ENCODE assay signal across 1 cellular context in genomic region chr5:103258957-103259704, GRCh38.
TF ChIP-seq lines count a peak whose summit lies in the region.

No MANE protein-coding gene starts in this region.

TF ChIP-seq in K562, 482 proteins besides CTCF, POLR2A, EP300 and RAD21 (continued from another document and continues in another):
- TF ChIP-seq RREB1 (CRISPR knock-in tag; IDR thresholded peaks at IDR 0.05) (no peak), CBX3 (IDR thresholded peaks at IDR 0.05; ENCODE audit: borderline replicate concordance in 1 of 2, low read length in 2 of 2) (no peak; a peak in 1 of 3 replicates), JUNB (CRISPR knock-in tag; conservative IDR thresholded peaks at IDR 0.05) (no peak), CSDE1 (IDR thresholded peaks at IDR 0.05) (no peak), ZBTB33 (CRISPR knock-in tag; IDR thresholded peaks at IDR 0.05) (0 out of 2 replicates have a peak, but pooled peaks have one; percentile 11), ZBTB7A (IDR thresholded peaks at IDR 0.05; ENCODE audit: borderline replicate concordance, control insufficient read depth, low read depth, low read length) (peak; percentile 53; the same call in 1 of the 2 replicates), ZNF224 (CRISPR knock-in tag; IDR thresholded peaks at IDR 0.05) (no peak), NRF1 (conservative IDR thresholded peaks at IDR 0.05 in 1 of 2, IDR thresholded peaks at IDR 0.05 in 1 of 2) (peak in 1 of 2 experiments; percentile 63; a peak in 3 of 4 replicates), HBP1 (CRISPR knock-in tag; IDR thresholded peaks at IDR 0.05) (no peak), ZFPM2 (CRISPR knock-in tag; IDR thresholded peaks at IDR 0.05) (no peak), ARID4B (CRISPR knock-in tag; IDR thresholded peaks at IDR 0.05) (0 out of 2 replicates have a peak, but pooled peaks have one; percentile 4), THAP7 (CRISPR knock-in tag; IDR thresholded peaks at IDR 0.05) (no peak), C11orf30 (IDR thresholded peaks at IDR 0.05; ENCODE audit: low read depth) (no peak), HOMEZ (CRISPR knock-in tag; IDR thresholded peaks at IDR 0.05) (no peak), RBM25 (IDR thresholded peaks at IDR 0.05; ENCODE audit: low read depth, low read length, severe bottlenecking) (no peak), ZNF589 (CRISPR knock-in tag; IDR thresholded peaks at IDR 0.05; ENCODE audit: low read depth) (no peak), KAT7 (CRISPR knock-in tag; IDR thresholded peaks at IDR 0.05; ENCODE audit: borderline replicate concordance) (0 out of 2 replicates have a peak, but pooled peaks have one; percentile 41), ZNF785 (CRISPR knock-in tag; IDR thresholded peaks at IDR 0.05) (no peak), RHOXF2B (CRISPR knock-in tag; conservative IDR thresholded peaks at IDR 0.05) (no peak), TCF7L2 (IDR thresholded peaks at IDR 0.05; ENCODE audit: low read depth, low read length) (no peak), NFIC (IDR thresholded peaks at IDR 0.05) (peak; percentile 92), ZBTB5 (IDR thresholded peaks at IDR 0.05) (no peak), U2AF2 (optimal IDR thresholded peaks at IDR 0.05; ENCODE audit: low read depth, low read length) (no peak), MCM7 (IDR thresholded peaks at IDR 0.05) (no peak), KDM2B (CRISPR knock-in tag; IDR thresholded peaks at IDR 0.05) (no peak), CEBPB (tag; IDR thresholded peaks at IDR 0.05) (no peak), NELFE (IDR thresholded peaks at IDR 0.05; ENCODE audit: insufficient read depth, insufficient read length) (no peak), SMARCA5 (IDR thresholded peaks at IDR 0.05) (no peak), ILF3 (IDR thresholded peaks at IDR 0.05; ENCODE audit: borderline replicate concordance) (no peak), LCOR (CRISPR knock-in tag; IDR thresholded peaks at IDR 0.05) (no peak), ZBTB26 (CRISPR knock-in tag; IDR thresholded peaks at IDR 0.05) (no peak), EP400 (IDR thresholded peaks at IDR 0.05) (peak; percentile 67; the same call in 1 of the 2 replicates), FOS (IDR thresholded peaks at IDR 0.05; ENCODE audit: extremely low read depth, insufficient read length) (no peak), HMG20A (CRISPR knock-in tag; conservative IDR thresholded peaks at IDR 0.05) (no peak)
